In genomic region chr6:137641474-137642077, GRCh38 we compare ENCODE assay signal across 8 cellular contexts.
DNase-seq lines count a peak whose midpoint lies in the region; ATAC-seq, FAIRE-seq and TF ChIP-seq lines count a peak whose summit lies in the region.

No MANE protein-coding gene starts in this region.

- peaks cover 3% of the 10 kb centered on the region for H3K27me3 Mint-ChIP-seq in neural progenitor cell (ENCODE audit: insufficient read depth, low read depth)

- H3K27ac ChIP-seq in neural progenitor cell, result no peak overlapping the region

- no peak overlapping the region for H3K27ac Mint-ChIP-seq in neural progenitor cell

- H3K4me1 ChIP-seq in neural progenitor cell, result no peaks in the 10 kb centered on the region

- no peaks in the 10 kb centered on the region for H3F3A ChIP-seq in neural progenitor cell (ENCODE audit: low read depth)

- H3K9ac ChIP-seq in neural progenitor cell, result no peak overlapping the region

- no peaks in the 10 kb centered on the region for H3K79me2 ChIP-seq in neural progenitor cell (ENCODE audit: low read depth)

- no peaks in the 10 kb centered on the region for H3K4me1 Mint-ChIP-seq in neural progenitor cell

- FAIRE-seq in HTR-8/SVneo (lab: Jason Lieb, UNC), result no peak

- no peaks in the 10 kb centered on the region for H3K36me3 ChIP-seq in neural progenitor cell

- no peaks in the 10 kb centered on the region for H3K27me3 ChIP-seq in neural progenitor cell

- no peak overlapping the region for H3K4me3 Mint-ChIP-seq in neural progenitor cell

- no peaks in the 10 kb centered on the region for H3K9me3 ChIP-seq in neural progenitor cell (ENCODE audit: low read depth)

- H4K20me1 ChIP-seq in neural progenitor cell (ENCODE audit: low read depth), result no peaks in the 10 kb centered on the region

- H3K36me3 Mint-ChIP-seq in neural progenitor cell, result no peaks in the 10 kb centered on the region

- H3K4me2 ChIP-seq in neural progenitor cell, result no peak overlapping the region

- H3K4me3 ChIP-seq in AG09309 (ENCODE audit: control insufficient read depth, low read depth, low read length) (no peak overlapping the region), fibroblast of mammary gland (ENCODE audit: control insufficient read depth, low read depth, low read length) (no peak overlapping the region), neural progenitor cell (no peak overlapping the region)

- peak; percentile 44 for DNase-seq in AG09309 (ENCODE audit: low read depth)
- DNase-seq in HTR-8/SVneo (ENCODE audit: insufficient read length, low spot score), result peak; percentile 64
- DNase-seq in OCI-M1 (lab: John Stamatoyannopoulos, UW), result peak; percentile 82
- peak; percentile 51 for DNase-seq in activated T-cell treated with anti-CD3 and anti-CD28 coated beads, Interleukin-2, amount 50 U/mL, for 1 hour
- peak; percentile 80 for DNase-seq in fibroblast of mammary gland (ENCODE audit: low read depth)
- peak; percentile 82 for DNase-seq in neural progenitor cell (ENCODE audit: low spot score)
- peak; percentile 94 for DNase-seq in superior temporal gyrus (ENCODE audit: extremely low spot score)

- peak; percentile 68 for ATAC-seq in GM19043 (IDR thresholded peaks at IDR 0.05; ENCODE audit: low read depth, unreplicated experiment)

- H3K9me3 Mint-ChIP-seq in neural progenitor cell, result no peaks in the 10 kb centered on the region

- TF ChIP-seq CTCF in AG09309 (IDR thresholded peaks at IDR 0.05; ENCODE audit: control insufficient read depth, insufficient read depth, low read depth, low read length, missing control alignments) (peak; percentile 61), fibroblast of mammary gland (conservative IDR thresholded peaks at IDR 0.05; ENCODE audit: control insufficient read depth, insufficient read depth, low read depth, low read length) (peak; percentile 70), neural progenitor cell (IDR thresholded peaks at IDR 0.05) (peak; percentile 85)

- no peak overlapping the region for H2AFZ ChIP-seq in neural progenitor cell (replicated peaks)

Comparison
In these comparisons a context has a peak if more than half of its experiments do, and no peak if none do; other contexts are left out.
1. DNase-seq: peak in every context shown above with its lines; median percentile 94 in superior temporal gyrus; 82 in OCI-M1; 82 in neural progenitor cell; 80 in fibroblast of mammary gland; 64 in HTR-8/SVneo; 51 in activated T-cell treated with anti-CD3 and anti-CD28 coated beads, Interleukin-2, amount 50 U/mL, for 1 hour; 44 in AG09309.